3 cellular contexts compared by ENCODE assay signal in genomic region chr3:10692039-10692438, GRCh38.
TF ChIP-seq lines count a peak whose summit lies in the region.

No MANE protein-coding gene starts in this region.

TF ChIP-seq in liver, 16 proteins besides CTCF, POLR2A, EP300 and RAD21 (continued from another document):
- TF ChIP-seq ZBTB33 (IDR thresholded peaks at IDR 0.05) (no peak), HNF4G (IDR thresholded peaks at IDR 0.05) (no peak), HNF4A (conservative IDR thresholded peaks at IDR 0.05) (peak; percentile 56 to 66), EGR1 (IDR thresholded peaks at IDR 0.05; ENCODE audit: low read depth in 2 of 2) (no peak), FOXA1 (IDR thresholded peaks at IDR 0.05) (no peak), TAF1 (conservative IDR thresholded peaks at IDR 0.05) (no peak), YY1 (IDR thresholded peaks at IDR 0.05) (no peak), ATF3 (IDR thresholded peaks at IDR 0.05) (no peak), SP1 (IDR thresholded peaks at IDR 0.05) (no peak), FOXA2 (IDR thresholded peaks at IDR 0.05) (no peak), NR2F2 (IDR thresholded peaks at IDR 0.05) (no peak), JUND (IDR thresholded peaks at IDR 0.05) (peak in 1 of 2 donors; percentile 24), MAX (IDR thresholded peaks at IDR 0.05) (no peak), GABPA (IDR thresholded peaks at IDR 0.05 in 1 of 2, conservative IDR thresholded peaks at IDR 0.05 in 1 of 2) (no peak)
- TF ChIP-seq, protein P1, sequence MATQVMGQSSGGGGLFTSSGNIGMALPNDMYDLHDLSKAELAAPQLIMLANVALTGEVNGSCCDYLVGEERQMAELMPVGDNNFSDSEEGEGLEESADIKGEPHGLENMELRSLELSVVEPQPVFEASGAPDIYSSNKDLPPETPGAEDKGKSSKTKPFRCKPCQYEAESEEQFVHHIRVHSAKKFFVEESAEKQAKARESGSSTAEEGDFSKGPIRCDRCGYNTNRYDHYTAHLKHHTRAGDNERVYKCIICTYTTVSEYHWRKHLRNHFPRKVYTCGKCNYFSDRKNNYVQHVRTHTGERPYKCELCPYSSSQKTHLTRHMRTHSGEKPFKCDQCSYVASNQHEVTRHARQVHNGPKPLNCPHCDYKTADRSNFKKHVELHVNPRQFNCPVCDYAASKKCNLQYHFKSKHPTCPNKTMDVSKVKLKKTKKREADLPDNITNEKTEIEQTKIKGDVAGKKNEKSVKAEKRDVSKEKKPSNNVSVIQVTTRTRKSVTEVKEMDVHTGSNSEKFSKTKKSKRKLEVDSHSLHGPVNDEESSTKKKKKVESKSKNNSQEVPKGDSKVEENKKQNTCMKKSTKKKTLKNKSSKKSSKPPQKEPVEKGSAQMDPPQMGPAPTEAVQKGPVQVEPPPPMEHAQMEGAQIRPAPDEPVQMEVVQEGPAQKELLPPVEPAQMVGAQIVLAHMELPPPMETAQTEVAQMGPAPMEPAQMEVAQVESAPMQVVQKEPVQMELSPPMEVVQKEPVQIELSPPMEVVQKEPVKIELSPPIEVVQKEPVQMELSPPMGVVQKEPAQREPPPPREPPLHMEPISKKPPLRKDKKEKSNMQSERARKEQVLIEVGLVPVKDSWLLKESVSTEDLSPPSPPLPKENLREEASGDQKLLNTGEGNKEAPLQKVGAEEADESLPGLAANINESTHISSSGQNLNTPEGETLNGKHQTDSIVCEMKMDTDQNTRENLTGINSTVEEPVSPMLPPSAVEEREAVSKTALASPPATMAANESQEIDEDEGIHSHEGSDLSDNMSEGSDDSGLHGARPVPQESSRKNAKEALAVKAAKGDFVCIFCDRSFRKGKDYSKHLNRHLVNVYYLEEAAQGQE (IDR thresholded peaks at IDR 0.05) = peak; percentile 31
TF ChIP-seq in liver: peak in this region for 4.

TF ChIP-seq in HepG2, 621 proteins besides CTCF, POLR2A, EP300 and RAD21 (continued from another document):
- TF ChIP-seq ZMAT3 (CRISPR knock-in tag; conservative IDR thresholded peaks at IDR 0.05) (no peak), CHCHD3 (CRISPR knock-in tag; IDR thresholded peaks at IDR 0.05) (no peak), ZNF747 (CRISPR knock-in tag; IDR thresholded peaks at IDR 0.05; ENCODE audit: borderline replicate concordance) (no peak), CCDC6 (CRISPR knock-in tag; IDR thresholded peaks at IDR 0.05) (no peak), MEIS1 (CRISPR knock-in tag; IDR thresholded peaks at IDR 0.05; ENCODE audit: borderline replicate concordance) (no peak), BATF2 (CRISPR knock-in tag; IDR thresholded peaks at IDR 0.05) (no peak), ZNF331 (CRISPR knock-in tag; IDR thresholded peaks at IDR 0.05) (no peak), MIER2 (CRISPR knock-in tag; IDR thresholded peaks at IDR 0.05) (no peak), RXRB (CRISPR knock-in tag; IDR thresholded peaks at IDR 0.05; ENCODE audit: borderline replicate concordance) (no peak), ZFP36L2 (CRISPR knock-in tag; IDR thresholded peaks at IDR 0.05) (no peak), REPIN1 (CRISPR knock-in tag; IDR thresholded peaks at IDR 0.05; ENCODE audit: borderline replicate concordance, low read depth) (no peak), ZNF180 (CRISPR knock-in tag; IDR thresholded peaks at IDR 0.05; ENCODE audit: borderline replicate concordance, low read depth) (no peak), ZNF430 (CRISPR knock-in tag; IDR thresholded peaks at IDR 0.05) (no peak)
TF ChIP-seq in HepG2: peak in this region for 0.

TF ChIP-seq in IMR-90, 13 proteins besides CTCF, POLR2A, EP300 and RAD21:
- TF ChIP-seq BHLHE40 (IDR thresholded peaks at IDR 0.05; ENCODE audit: low read depth, low read length) (no peak), RCOR1 (IDR thresholded peaks at IDR 0.05; ENCODE audit: insufficient replicate concordance, low read length) (no peak), MXI1 (IDR thresholded peaks at IDR 0.05; ENCODE audit: borderline replicate concordance, low read depth, low read length) (no peak), MAZ (IDR thresholded peaks at IDR 0.05; ENCODE audit: borderline replicate concordance, low read depth, low read length) (no peak), SMC3 (IDR thresholded peaks at IDR 0.05; ENCODE audit: low read depth, low read length) (no peak), USF2 (IDR thresholded peaks at IDR 0.05; ENCODE audit: low read depth, low read length) (no peak), CHD1 (IDR thresholded peaks at IDR 0.05; ENCODE audit: low read depth, low read length) (no peak), NFE2L2 (IDR thresholded peaks at IDR 0.05; ENCODE audit: low read depth, low read length) (no peak), CEBPB (IDR thresholded peaks at IDR 0.05; ENCODE audit: low read depth, low read length) (no peak), FOS (IDR thresholded peaks at IDR 0.05; ENCODE audit: low read depth, low read length) (no peak), MAFK (IDR thresholded peaks at IDR 0.05; ENCODE audit: low read depth, low read length) (no peak), RFX5 (IDR thresholded peaks at IDR 0.05; ENCODE audit: low read depth, low read length) (no peak)
- TF ChIP-seq, protein P2, sequence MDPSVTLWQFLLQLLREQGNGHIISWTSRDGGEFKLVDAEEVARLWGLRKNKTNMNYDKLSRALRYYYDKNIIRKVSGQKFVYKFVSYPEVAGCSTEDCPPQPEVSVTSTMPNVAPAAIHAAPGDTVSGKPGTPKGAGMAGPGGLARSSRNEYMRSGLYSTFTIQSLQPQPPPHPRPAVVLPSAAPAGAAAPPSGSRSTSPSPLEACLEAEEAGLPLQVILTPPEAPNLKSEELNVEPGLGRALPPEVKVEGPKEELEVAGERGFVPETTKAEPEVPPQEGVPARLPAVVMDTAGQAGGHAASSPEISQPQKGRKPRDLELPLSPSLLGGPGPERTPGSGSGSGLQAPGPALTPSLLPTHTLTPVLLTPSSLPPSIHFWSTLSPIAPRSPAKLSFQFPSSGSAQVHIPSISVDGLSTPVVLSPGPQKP (IDR thresholded peaks at IDR 0.05; ENCODE audit: borderline replicate concordance, low read depth, low read length) = no peak
